9 cellular contexts compared by ENCODE assay signal in the genomic region with DNA sequence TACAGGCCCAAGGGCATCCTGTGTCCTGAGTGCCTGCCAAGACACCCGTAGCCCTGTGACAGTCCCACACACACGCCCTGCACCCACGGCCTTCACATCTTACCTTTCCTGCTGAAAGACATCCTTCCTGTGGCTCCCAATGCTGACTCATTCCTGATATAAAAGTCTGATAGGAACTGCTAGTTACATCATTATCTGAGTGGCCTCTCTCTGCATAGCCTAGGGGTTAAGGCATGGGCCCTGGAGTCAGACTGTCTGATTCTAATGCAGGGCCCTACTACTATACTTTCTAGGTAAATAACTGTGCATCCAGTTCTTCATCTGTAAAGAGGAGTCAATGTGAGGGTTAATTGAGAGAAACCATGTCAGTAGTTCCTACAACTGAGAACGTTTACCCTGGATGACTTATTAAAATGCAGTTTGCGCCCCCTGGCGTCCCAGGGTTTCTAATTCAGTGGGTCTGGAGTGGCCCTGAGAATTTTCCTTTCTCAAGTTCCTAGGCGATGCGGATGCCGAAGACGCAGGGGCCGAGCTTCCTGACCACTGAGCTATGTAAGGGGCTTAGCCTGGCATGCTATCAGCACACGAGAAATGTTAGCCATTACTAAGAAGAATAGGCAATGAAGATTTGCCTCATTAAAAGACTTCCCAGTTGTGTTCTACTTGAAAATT. TPM values are rescaled to one million over a fixed set of nuclear protein-coding genes. Genes with fewer than 3 reads are reported as not detected.
DNase-seq lines count a peak whose midpoint lies in the region; ATAC-seq and TF ChIP-seq lines count a peak whose summit lies in the region.
"Had no signal": no experiment of that assay in that cellular context is flagged by ENCODE, and none has a peak within 500 bp of the region (broad histone marks: within the 10 kb centered on the region; RNA-seq: fewer than 3 reads in every experiment).

No MANE protein-coding gene starts in this region.

- H3K79me2 ChIP-seq in fibroblast of lung (ENCODE audit: control insufficient read depth, insufficient read depth, low read length), result no peaks in the 10 kb centered on the region

- no peak overlapping the region for H3K4me3 ChIP-seq in CD4-positive, CD25-positive, alpha-beta regulatory T cell (ENCODE audit: low read depth, low read length)
- H3K4me3 ChIP-seq in fibroblast of lung (replicated peaks in 1 of 4; ENCODE audit: control extremely low read depth in 1 of 4, insufficient read depth in 1 of 4, low read depth in 3 of 4, low read length in 4 of 4), result no peak overlapping the region

- no peaks in the 10 kb centered on the region for H3K9me3 Mint-ChIP-seq in CD4-positive, CD25-positive, alpha-beta regulatory T cell
- no peaks in the 10 kb centered on the region for H3K9me3 Mint-ChIP-seq in nephron progenitor cell
- H3K9me3 Mint-ChIP-seq: IgD-negative memory B cell had no signal

- H2AFZ ChIP-seq in fibroblast of lung (ENCODE audit: low read length), result no peak overlapping the region

- H3K9me3 ChIP-seq in CD4-positive, CD25-positive, alpha-beta regulatory T cell (ENCODE audit: control insufficient read depth in 2 of 2, low read length in 2 of 2), result no peaks in the 10 kb centered on the region
- no peaks in the 10 kb centered on the region for H3K9me3 ChIP-seq in fibroblast of lung (ENCODE audit: control insufficient read depth, insufficient read depth, low read depth, low read length)

- peak; percentile 69 to 85 for TF ChIP-seq CTCF in fibroblast of lung (conservative IDR thresholded peaks at IDR 0.05 in 1 of 2, IDR thresholded peaks at IDR 0.05 in 1 of 2; ENCODE audit: low read depth in 1 of 2, low read length in 2 of 2)
- peak; percentile 74 for TF ChIP-seq CTCF in nephron progenitor cell (IDR thresholded peaks at IDR 0.05)

- H3K4me2 ChIP-seq in fibroblast of lung (ENCODE audit: extremely low read depth, insufficient read depth, low read length), result peak overlapping the region; percentile 15

- H3K4me3 Mint-ChIP-seq in CD4-positive, CD25-positive, alpha-beta regulatory T cell, result peak overlapping the region in 1 of 4 donors; percentile 17
- H3K4me3 Mint-ChIP-seq in nephron progenitor cell, result no peak overlapping the region
- H3K4me3 Mint-ChIP-seq: IgD-negative memory B cell had no signal

- no peaks in the 10 kb centered on the region for H3K4me1 ChIP-seq in CD4-positive, CD25-positive, alpha-beta regulatory T cell (ENCODE audit: control insufficient read depth, insufficient read depth, low read length, poor library complexity, severe bottlenecking)
- no peaks in the 10 kb centered on the region for H3K4me1 ChIP-seq in fibroblast of lung (ENCODE audit: control insufficient read depth, extremely low read depth, insufficient read depth, low read length)

- peaks cover 21% of the 10 kb centered on the region for H3K27me3 Mint-ChIP-seq in CD4-positive, CD25-positive, alpha-beta regulatory T cell
- peaks cover 9% of the 10 kb centered on the region for H3K27me3 Mint-ChIP-seq in nephron progenitor cell (ENCODE audit: low read depth, poor library complexity)
- H3K27me3 Mint-ChIP-seq: IgD-negative memory B cell had no signal

- H3K27ac ChIP-seq in CD4-positive, CD25-positive, alpha-beta regulatory T cell (ENCODE audit: insufficient read depth, low read length, poor library complexity, severe bottlenecking), result no peak overlapping the region
- H3K27ac ChIP-seq in fibroblast of lung (ENCODE audit: insufficient read depth, low read length), result no peak overlapping the region

- peak; percentile 37 to 50 for ATAC-seq in CD4-positive, CD25-positive, alpha-beta regulatory T cell (ENCODE audit: low read depth in 2 of 2)
- ATAC-seq in GM19455 (IDR thresholded peaks at IDR 0.05; ENCODE audit: unreplicated experiment), result peak; percentile 46

- H3K27me3 ChIP-seq in CD4-positive, CD25-positive, alpha-beta regulatory T cell (ENCODE audit: control insufficient read depth, insufficient read depth, low read length), result peaks cover 2% of the 10 kb centered on the region
- H3K27me3 ChIP-seq in fibroblast of lung (ENCODE audit: control insufficient read depth, insufficient read depth, low read length), result peaks cover 3% of the 10 kb centered on the region

- no peaks in the 10 kb centered on the region for H3K36me3 Mint-ChIP-seq in CD4-positive, CD25-positive, alpha-beta regulatory T cell
- H3K36me3 Mint-ChIP-seq in nephron progenitor cell (ENCODE audit: low read depth), result no peaks in the 10 kb centered on the region
- H3K36me3 Mint-ChIP-seq: IgD-negative memory B cell had no signal

- peaks cover 0 to 24% (median 9%) of the 10 kb centered on the region in 4 donors for H3K4me1 Mint-ChIP-seq in CD4-positive, CD25-positive, alpha-beta regulatory T cell
- peaks cover 22% of the 10 kb centered on the region for H3K4me1 Mint-ChIP-seq in nephron progenitor cell

- H3K36me3 ChIP-seq in CD4-positive, CD25-positive, alpha-beta regulatory T cell (ENCODE audit: control insufficient read depth, insufficient read depth, low read length), result no peaks in the 10 kb centered on the region
- no peaks in the 10 kb centered on the region for H3K36me3 ChIP-seq in fibroblast of lung (ENCODE audit: control insufficient read depth, insufficient read depth, low read length)

- peak; percentile 5 to 68 (median 13) for DNase-seq in CD4-positive, CD25-positive, alpha-beta regulatory T cell
- DNase-seq in HuH-7.5 (ENCODE audit: low spot score) (peak; percentile 50), OCI-M2 (lab: John Stamatoyannopoulos, UW; ENCODE audit: unreplicated experiment) (peak; percentile 19), activated T-cell treated with anti-CD3 and anti-CD28 coated beads for 4 hours (peak; percentile 50), fibroblast of lung (ENCODE audit: low read depth in 2 of 2) (peak; percentile 74 to 80), nephron progenitor cell (peak; percentile 89)
- peak; percentile 14 for DNase-seq in stimulated activated naive CD4-positive, alpha-beta T cell treated with Interleukin-2 at 50 U/mL for 16 hours (lab: John Stamatoyannopoulos, UW)

- H3K9ac ChIP-seq in fibroblast of lung (ENCODE audit: insufficient read depth, low read length), result no peak overlapping the region

- H3K27ac Mint-ChIP-seq in CD4-positive, CD25-positive, alpha-beta regulatory T cell, result peak overlapping the region in 1 of 3 donors; percentile 43
- H3K27ac Mint-ChIP-seq in nephron progenitor cell, result no peak overlapping the region
- H3K27ac Mint-ChIP-seq: IgD-negative memory B cell had no signal

- no peaks in the 10 kb centered on the region for H4K20me1 ChIP-seq in fibroblast of lung (ENCODE audit: control insufficient read depth, extremely low read depth, insufficient read depth, low read length)

RNA-seq across cellular contexts. Expression of a gene that starts 6.0 kb away (rescaled TPM):
- not detected for total RNA-seq in CD4-positive, CD25-positive, alpha-beta regulatory T cell
- not detected for polyA plus RNA-seq in CD4-positive, CD25-positive, alpha-beta regulatory T cell
- total RNA-seq in fibroblast of lung, result not detected in 2 replicates
- not detected in 2 replicates for polyA plus RNA-seq in fibroblast of lung
- not detected in 2 replicates for polyA plus RNA-seq in fibroblast of lung (2012)
- polyA minus RNA-seq in fibroblast of lung (ENCODE audit: low replicate concordance), result not detected in 2 replicates
- polyA plus RNA-seq: IgD-negative memory B cell had no signal

Comparison
In these comparisons a context has a peak if more than half of its experiments do, and no peak if none do; other contexts are left out.
1. DNase-seq: peak in every context shown above with its lines; median percentile 89 in nephron progenitor cell; 77 in fibroblast of lung; 50 in HuH-7.5; 50 in activated T-cell treated with anti-CD3 and anti-CD28 coated beads for 4 hours; 19 in OCI-M2; 14 in stimulated activated naive CD4-positive, alpha-beta T cell treated with Interleukin-2 at 50 U/mL for 16 hours; 13 in CD4-positive, CD25-positive, alpha-beta regulatory T cell.